ENCODE assay signal across 16 cellular contexts in the genomic region with DNA sequence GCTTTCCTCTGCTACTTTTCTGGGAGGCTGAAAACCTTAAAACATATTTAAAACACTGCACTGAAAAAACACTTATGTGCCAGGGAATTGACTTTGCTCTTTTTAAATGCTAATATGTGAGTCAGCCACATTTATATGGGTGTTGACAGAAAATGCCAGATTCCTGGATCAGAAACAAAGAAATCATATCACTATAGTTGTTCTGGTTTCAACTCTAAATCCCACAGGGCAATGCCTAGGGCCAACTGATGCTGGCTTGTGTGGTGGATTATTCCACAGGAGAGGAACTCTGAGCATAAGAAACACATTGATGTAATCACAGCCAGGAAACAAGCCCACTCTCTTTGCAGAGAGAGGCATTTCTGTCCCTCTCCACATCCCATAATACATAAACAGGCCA.
DNase-seq lines count a peak whose midpoint lies in the region; ATAC-seq and TF ChIP-seq lines count a peak whose summit lies in the region.
"Had no signal": no experiment of that assay in that cellular context is flagged by ENCODE, and none has a peak within 500 bp of the region (broad histone marks: within the 10 kb centered on the region; RNA-seq: fewer than 3 reads in every experiment).

No MANE protein-coding gene starts in this region.

- no peak overlapping the region for H3K4me2 ChIP-seq in SK-N-SH
- H3K4me2 ChIP-seq: KMS-11, PC-9 had no signal

- H3K9me3 ChIP-seq in BE2C (no peaks in the 10 kb centered on the region), HUES48 (ENCODE audit: control insufficient read depth, insufficient read depth, low read length) (no peaks in the 10 kb centered on the region), SK-N-SH (no peaks in the 10 kb centered on the region)

- H3K79me2 ChIP-seq in SK-N-SH (ENCODE audit: insufficient read depth): no peaks in the 10 kb centered on the region

- H3F3A ChIP-seq in SK-N-SH (replicated peaks; ENCODE audit: insufficient read depth): no peaks in the 10 kb centered on the region

- H3K4me1 ChIP-seq in BE2C (no peaks in the 10 kb centered on the region; the same call in 1 of the 2 replicates), HUES48 (ENCODE audit: control insufficient read depth, insufficient read depth, low read length) (peaks cover 14% of the 10 kb centered on the region; the same call in 1 of the 2 replicates), SK-N-SH (ENCODE audit: control insufficient read depth in 1 of 2, insufficient read depth in 2 of 2, low read depth in 1 of 2, low read length in 1 of 2) (no peaks in the 10 kb centered on the region)

- no peaks in the 10 kb centered on the region for H3K9me2 ChIP-seq in SK-N-SH

- H3K27ac ChIP-seq in HUES48 (ENCODE audit: low read depth, low read length) (peak overlapping the region; percentile 25), SK-N-SH (ENCODE audit: low read depth in 2 of 2, low read length in 1 of 2) (no peak overlapping the region)
- H3K27ac ChIP-seq: KMS-11, PC-9 had no signal

- POLR2A ChIA-PET in SK-N-SH (lab: Yijun Ruan, JAX): no interaction called here

- H4K20me1 ChIP-seq in SK-N-SH (ENCODE audit: insufficient read depth): no peaks in the 10 kb centered on the region

- no peak for TF ChIP-seq CTCF in BE2C (IDR thresholded peaks at IDR 0.05; ENCODE audit: low read depth, low read length)
- no peak for TF ChIP-seq CTCF in astrocyte of the spinal cord (IDR thresholded peaks at IDR 0.05; ENCODE audit: low read depth, low read length)
- no peak for TF ChIP-seq CTCF in SK-N-SH (IDR thresholded peaks at IDR 0.05)

- no peak for TF ChIP-seq EP300 in SK-N-SH (IDR thresholded peaks at IDR 0.05; ENCODE audit: borderline replicate concordance in 1 of 2, low read depth in 1 of 2, low read length in 1 of 2)

- H3K27me3 ChIP-seq in BE2C: no peaks in the 10 kb centered on the region
- H3K27me3 ChIP-seq in HUES48 (ENCODE audit: control insufficient read depth, insufficient read depth, low read length): no peaks in the 10 kb centered on the region
- no peaks in the 10 kb centered on the region for H3K27me3 ChIP-seq in SK-N-SH (ENCODE audit: insufficient read depth)

- no peak for ATAC-seq in HG03354 (IDR thresholded peaks at IDR 0.05; ENCODE audit: poor library complexity, severe bottlenecking, unreplicated experiment)

- CTCF ChIA-PET in SK-N-SH (lab: Yijun Ruan, JAX): no interaction called here

- DNase-seq in BE2C (peak; percentile 8), astrocyte of the spinal cord (ENCODE audit: low read depth, low spot score) (peak; percentile 43), renal cortical epithelial cell (ENCODE audit: low read depth) (peak; percentile 84), ureter (ENCODE audit: low spot score) (no peak), SK-N-SH (no peak)
- DNase-seq: GDM1, NCI-H1092, NCI-H1436 treated with DMSO at 0.1 percent for 48 hours, NCI-H2029, NCI-H345, NCI-H524 treated with DMSO at 0.1 percent for 48 hours, PC-9, SW 1271 had no signal

- H3K4me3 ChIP-seq in BE2C (ENCODE audit: low read depth, low read length): no peak overlapping the region
- H3K4me3 ChIP-seq in HUES48 (ENCODE audit: low read depth, low read length): no peak overlapping the region
- no peak overlapping the region for H3K4me3 ChIP-seq in astrocyte of the spinal cord (ENCODE audit: low read depth, low read length)
- H3K4me3 ChIP-seq in SK-N-SH (ENCODE audit: low read depth in 2 of 2, low read length in 1 of 2): no peak overlapping the region
- H3K4me3 ChIP-seq: PC-9 had no signal

- in situ Hi-C loops in astrocyte of the spinal cord (cut with HindIII; ENCODE audit: low sequenced_read_pairs): no loop called here

- H3K36me3 ChIP-seq in BE2C (no peaks in the 10 kb centered on the region), HUES48 (ENCODE audit: control insufficient read depth, insufficient read depth, low read length) (no peaks in the 10 kb centered on the region), SK-N-SH (replicated peaks in 1 of 2; ENCODE audit: control insufficient read depth in 1 of 2, insufficient read depth in 2 of 2, low read length in 1 of 2) (no peaks in the 10 kb centered on the region)

- no peak for TF ChIP-seq RAD21 in SK-N-SH (IDR thresholded peaks at IDR 0.05; ENCODE audit: low read length)

- H2AFZ ChIP-seq in SK-N-SH (ENCODE audit: low read depth): no peak overlapping the region
- H2AFZ ChIP-seq: PC-9 had no signal

- H3K9ac ChIP-seq in HUES48 (ENCODE audit: low read depth, low read length) (no peak overlapping the region), SK-N-SH (no peak overlapping the region)
- H3K9ac ChIP-seq: KMS-11 had no signal

TF ChIP-seq in SK-N-SH, 30 proteins besides CTCF, POLR2A, EP300 and RAD21:
- no peak for TF ChIP-seq FOXJ3 (CRISPR knock-in tag; IDR thresholded peaks at IDR 0.05)
- TF ChIP-seq TAF1 (IDR thresholded peaks at IDR 0.05; ENCODE audit: borderline replicate concordance, low read depth, low read length): no peak
- no peak for TF ChIP-seq CHD2 (IDR thresholded peaks at IDR 0.05; ENCODE audit: low read length, partially characterized antibody)
- no peak for TF ChIP-seq REST (IDR thresholded peaks at IDR 0.05; ENCODE audit: low read depth, low read length)
- no peak for TF ChIP-seq ZBTB33 (IDR thresholded peaks at IDR 0.05; ENCODE audit: borderline replicate concordance, low read depth)
- no peak for TF ChIP-seq RCOR1 (IDR thresholded peaks at IDR 0.05; ENCODE audit: low read length)
- TF ChIP-seq, protein P1, sequence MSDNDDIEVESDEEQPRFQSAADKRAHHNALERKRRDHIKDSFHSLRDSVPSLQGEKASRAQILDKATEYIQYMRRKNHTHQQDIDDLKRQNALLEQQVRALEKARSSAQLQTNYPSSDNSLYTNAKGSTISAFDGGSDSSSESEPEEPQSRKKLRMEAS (IDR thresholded peaks at IDR 0.05; ENCODE audit: low read depth): no peak
- no peak for TF ChIP-seq NFIC (IDR thresholded peaks at IDR 0.05; ENCODE audit: borderline replicate concordance)
- TF ChIP-seq JUND (IDR thresholded peaks at IDR 0.05): no peak
- TF ChIP-seq POLR2AphosphoS5 (IDR thresholded peaks at IDR 0.05; ENCODE audit: low read depth, low read length): no peak
- no peak for TF ChIP-seq GABPA (IDR thresholded peaks at IDR 0.05; ENCODE audit: low read depth)

Comparison
In these comparisons a context has a peak if more than half of its experiments do, and no peak if none do; other contexts are left out.
1. DNase-seq: peak in BE2C (single experiment), astrocyte of the spinal cord (single experiment) and renal cortical epithelial cell (single experiment); none in ureter (single experiment) and SK-N-SH (single experiment).